ENCODE assay signal across 25 cellular contexts in the genomic region with DNA sequence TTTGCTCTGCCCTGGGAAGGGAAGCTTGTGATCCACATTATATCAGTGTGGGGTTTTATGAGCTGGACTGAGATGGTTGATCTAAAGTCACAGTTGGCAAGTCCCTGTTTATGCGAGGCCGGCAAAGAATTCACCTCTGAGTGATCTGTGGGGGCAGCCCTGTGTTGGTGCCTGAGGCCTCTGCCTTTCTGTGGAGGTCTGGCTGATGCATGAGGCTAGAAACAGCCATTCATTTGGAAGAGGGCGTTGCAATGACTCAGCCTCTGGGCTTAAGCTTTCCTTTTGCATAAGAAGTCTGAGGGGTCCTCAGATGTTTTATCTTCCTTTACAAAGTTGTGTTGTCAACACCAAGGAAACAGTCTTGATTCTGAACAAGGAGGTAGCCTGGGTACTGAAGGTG.
"Had no signal": no experiment of that assay in that cellular context is flagged by ENCODE, and none has a peak within 500 bp of the region (broad histone marks: within the 10 kb centered on the region; RNA-seq: fewer than 3 reads in every experiment).

No MANE protein-coding gene starts in this region.

- H3K27me3 ChIP-seq: adrenal gland, cardiac muscle cell, colonic mucosa, pancreas, sigmoid colon, tibial nerve had no signal

- ATAC-seq: left colon; naive thymus-derived CD4-positive, alpha-beta T cell; pancreas had no signal

- H3K4me3 Mint-ChIP-seq: activated CD4-positive, alpha-beta T cell treated with anti-CD3 and anti-CD28 coated beads, Interleukin-2, amount 10 ng/mL, durations not matched to agents 7 days and 5 days; activated naive CD4-positive, alpha-beta T cell treated with anti-CD3 and anti-CD28 coated beads for 36 hours; activated naive CD8-positive, alpha-beta T cell treated with anti-CD3 and anti-CD28 coated beads for 36 hours; brain had no signal

- H3K36me3 ChIP-seq: adrenal gland, cardiac muscle cell, colonic mucosa, pancreas, prostate gland, sigmoid colon had no signal

- H3K27ac Mint-ChIP-seq: activated CD4-positive, alpha-beta T cell treated with anti-CD3 and anti-CD28 coated beads, Interleukin-2, amount 10 ng/mL, durations not matched to agents 7 days and 5 days; activated naive CD4-positive, alpha-beta T cell treated with anti-CD3 and anti-CD28 coated beads for 36 hours; activated naive CD8-positive, alpha-beta T cell treated with anti-CD3 and anti-CD28 coated beads for 36 hours; brain had no signal

- H3K27ac ChIP-seq: adrenal gland, cardiac muscle cell, colonic mucosa, pancreas, prostate gland, sigmoid colon, tibial nerve had no signal

- H3K27me3 Mint-ChIP-seq: activated CD4-positive, alpha-beta T cell treated with anti-CD3 and anti-CD28 coated beads, Interleukin-2, amount 10 ng/mL, durations not matched to agents 7 days and 5 days; activated naive CD8-positive, alpha-beta T cell treated with anti-CD3 and anti-CD28 coated beads for 36 hours; naive thymus-derived CD4-positive, alpha-beta T cell had no signal

- H3K4me3 ChIP-seq: adrenal gland, cardiac muscle cell, colonic mucosa, pancreas, prostate gland, sigmoid colon, tibial nerve had no signal

- H3K4me1 ChIP-seq: adrenal gland, colonic mucosa, pancreas, prostate gland, sigmoid colon, tibial nerve had no signal

- DNase-seq: activated CD4-positive, alpha-beta T cell treated with anti-CD3 and anti-CD28 coated beads for 1 hour; activated CD4-positive, alpha-beta T cell treated with anti-CD3 and anti-CD28 coated beads, Interleukin-2, amount 10 ng/mL, durations not matched to agents 7 days and 5 days; activated effector memory CD4-positive, alpha-beta T cell treated with anti-CD3 and anti-CD28 coated beads, Interleukin-2, amount 50 U/mL, for 16 hours; activated naive CD4-positive, alpha-beta T cell treated with anti-CD3 and anti-CD28 coated beads for 36 hours; activated naive CD8-positive, alpha-beta T cell treated with anti-CD3 and anti-CD28 coated beads for 36 hours; adrenal gland; aorta; cerebellar nuclear complex; colonic mucosa; effector CD8-positive, alpha-beta T cell; kidney; left colon; mammary epithelial cell; midbrain; naive thymus-derived CD4-positive, alpha-beta T cell; nucleus accumbens; pancreas; sigmoid colon; stimulated activated CD4-positive, alpha-beta T cell treated with anti-CD3 and anti-CD28 coated beads, Interleukin-15, amount 100 ng/mL, for 24 hours; stimulated activated naive CD4-positive, alpha-beta T cell treated with Interleukin-2 at 50 U/mL for 16 hours; T-helper 2 cell had no signal

- H3K4me1 Mint-ChIP-seq: activated CD4-positive, alpha-beta T cell treated with anti-CD3 and anti-CD28 coated beads, Interleukin-2, amount 10 ng/mL, durations not matched to agents 7 days and 5 days; activated naive CD8-positive, alpha-beta T cell treated with anti-CD3 and anti-CD28 coated beads for 36 hours; brain; naive thymus-derived CD4-positive, alpha-beta T cell had no signal

- H3K9me3 ChIP-seq: adrenal gland, colonic mucosa, pancreas, prostate gland, sigmoid colon had no signal
